7 cellular contexts compared by ENCODE assay signal in genomic region chr21:32814528-32814927, GRCh38.
"Had no signal": no experiment of that assay in that cellular context is flagged by ENCODE, and none has a peak within 500 bp of the region (broad histone marks: within the 10 kb centered on the region; RNA-seq: fewer than 3 reads in every experiment).

No MANE protein-coding gene starts in this region.

- DNase-seq: GM23248, GOT3, H7 had no signal

- H3K9me3 ChIP-seq: HAP-1 had no signal

- H3K4me3 Mint-ChIP-seq: IgD-negative memory B cell had no signal

- H2AFZ ChIP-seq: GM23248 had no signal

- H3K27ac Mint-ChIP-seq: IgD-negative memory B cell had no signal

- H3K27ac ChIP-seq: GM23248 had no signal

- ATAC-seq: HCT116, HepG2 had no signal

- H3K9ac ChIP-seq: GM23248 had no signal

- H3K4me1 ChIP-seq: HAP-1 had no signal

- H3K36me3 ChIP-seq: HAP-1 had no signal

- H3K4me3 ChIP-seq: GM23248, HAP-1 had no signal
